6 cellular contexts compared by ENCODE assay signal in genomic region chrX:55513045-55513737, GRCh38. TPM values are rescaled to one million over a fixed set of nuclear protein-coding genes. Genes with fewer than 3 reads are reported as not detected.
DNase-seq lines count a peak whose midpoint lies in the region; ATAC-seq, FAIRE-seq and TF ChIP-seq lines count a peak whose summit lies in the region.
"Not testable (repeated sequence)": the region's sequence is repeated elsewhere in the genome, so short reads cannot be mapped to it uniquely, and the experiment has no call there.

No MANE protein-coding gene starts in this region.

- H3K4me1 ChIP-seq in HepG2 (ENCODE audit: insufficient read depth, low read length): not testable (repeated sequence)

- in situ Hi-C loops in HepG2 (cut with HindIII; ENCODE audit: extremely low pct_ligation_motif_present, low pct_unique_long_range_greater_than_20kb): not testable (repeated sequence)

- H4K20me1 ChIP-seq in HepG2 (ENCODE audit: insufficient read depth, low read length): not testable (repeated sequence)

- H3K4me3 Mint-ChIP-seq in activated CD8-positive, alpha-beta T cell treated with anti-CD3 and anti-CD28 coated beads, Interleukin-2, amount 10 ng/mL, durations not matched to agents 7 days and 5 days; activated naive CD8-positive, alpha-beta T cell treated with anti-CD3 and anti-CD28 coated beads, Interleukin-2, amount 10 ng/mL, durations not matched to agents 7 days and 5 days; stimulated activated effector memory CD8-positive, alpha-beta T cell treated with anti-CD3 and anti-CD28 coated beads, Interleukin-12 subunit alpha, Interleukin-12 subunit beta, amount 100 ng/mL, for 72 hours: not testable (repeated sequence)

- not testable (repeated sequence) for H3K4me3 ChIP-seq in HepG2 (replicated peaks in 1 of 3; ENCODE audit: insufficient read depth in 1 of 3, low read depth in 2 of 3, low read length in 3 of 3)

- WGBS in HepG2 (ENCODE audit: low lambda C conversion rate): no CpG with 5 or more reads among the region's 6 CpGs

- H3K36me3 Mint-ChIP-seq in activated CD8-positive, alpha-beta T cell treated with anti-CD3 and anti-CD28 coated beads, Interleukin-2, amount 10 ng/mL, durations not matched to agents 7 days and 5 days (ENCODE audit: low read depth); activated naive CD8-positive, alpha-beta T cell treated with anti-CD3 and anti-CD28 coated beads, Interleukin-2, amount 10 ng/mL, durations not matched to agents 7 days and 5 days; stimulated activated effector memory CD8-positive, alpha-beta T cell treated with anti-CD3 and anti-CD28 coated beads, Interleukin-12 subunit alpha, Interleukin-12 subunit beta, amount 100 ng/mL, for 72 hours: not testable (repeated sequence)

- POLR2A ChIA-PET in activated CD8-positive, alpha-beta T cell treated with anti-CD3 and anti-CD28 coated beads, Interleukin-2, amount 10 ng/mL, durations not matched to agents 7 days and 5 days (lab: Charles Lee); activated naive CD8-positive, alpha-beta T cell treated with anti-CD3 and anti-CD28 coated beads, Interleukin-2, amount 10 ng/mL, durations not matched to agents 7 days and 5 days (lab: Charles Lee); HepG2 (lab: Yijun Ruan, JAX): not testable (repeated sequence)

- H3K4me1 Mint-ChIP-seq in activated CD8-positive, alpha-beta T cell treated with anti-CD3 and anti-CD28 coated beads, Interleukin-2, amount 10 ng/mL, durations not matched to agents 7 days and 5 days (ENCODE audit: low read depth); activated naive CD8-positive, alpha-beta T cell treated with anti-CD3 and anti-CD28 coated beads, Interleukin-2, amount 10 ng/mL, durations not matched to agents 7 days and 5 days; stimulated activated effector memory CD8-positive, alpha-beta T cell treated with anti-CD3 and anti-CD28 coated beads, Interleukin-12 subunit alpha, Interleukin-12 subunit beta, amount 100 ng/mL, for 72 hours: not testable (repeated sequence)

- H3K9me3 Mint-ChIP-seq in activated CD8-positive, alpha-beta T cell treated with anti-CD3 and anti-CD28 coated beads, Interleukin-2, amount 10 ng/mL, durations not matched to agents 7 days and 5 days (ENCODE audit: insufficient read depth); activated naive CD8-positive, alpha-beta T cell treated with anti-CD3 and anti-CD28 coated beads, Interleukin-2, amount 10 ng/mL, durations not matched to agents 7 days and 5 days; stimulated activated effector memory CD8-positive, alpha-beta T cell treated with anti-CD3 and anti-CD28 coated beads, Interleukin-12 subunit alpha, Interleukin-12 subunit beta, amount 100 ng/mL, for 72 hours: not testable (repeated sequence)

- TF ChIP-seq POLR2A in GM12891 (IDR thresholded peaks at IDR 0.05; ENCODE audit: low read depth, low read length); HepG2 (IDR thresholded peaks at IDR 0.05; ENCODE audit: insufficient read depth in 1 of 2, low read depth in 2 of 2, low read length in 2 of 2): not testable (repeated sequence)

- H3K79me2 ChIP-seq in HepG2 (ENCODE audit: insufficient read depth, low read length): not testable (repeated sequence)

- not testable (repeated sequence) for DNase-seq in GM12891 (ENCODE audit: insufficient read length, low spot score); activated CD8-positive, alpha-beta T cell treated with anti-CD3 and anti-CD28 coated beads, Interleukin-2, amount 10 ng/mL, durations not matched to agents 7 days and 5 days; activated naive CD8-positive, alpha-beta T cell treated with anti-CD3 and anti-CD28 coated beads, Interleukin-2, amount 10 ng/mL, durations not matched to agents 7 days and 5 days; Right ventricle myocardium superior; HepG2 (ENCODE audit: low spot score); stimulated activated effector memory CD8-positive, alpha-beta T cell treated with anti-CD3 and anti-CD28 coated beads, Interleukin-12 subunit alpha, Interleukin-12 subunit beta, amount 100 ng/mL, for 72 hours (ENCODE audit: low spot score in 2 of 2)

- CTCF ChIA-PET in activated CD8-positive, alpha-beta T cell treated with anti-CD3 and anti-CD28 coated beads, Interleukin-2, amount 10 ng/mL, durations not matched to agents 7 days and 5 days (lab: Charles Lee); HepG2 (lab: Yijun Ruan, JAX; ENCODE audit: low intra/inter-chr PET ratio, low total read pairs): not testable (repeated sequence)

- not testable (repeated sequence) for H3K27ac ChIP-seq in HepG2 (ENCODE audit: extremely low read length, insufficient read depth, low read length)

- not testable (repeated sequence) for TF ChIP-seq EP300 in HepG2 (IDR thresholded peaks at IDR 0.05; ENCODE audit: low read depth in 2 of 2, low read length in 2 of 2); HepG2 (CRISPR knock-in tag; IDR thresholded peaks at IDR 0.05; ENCODE audit: borderline replicate concordance)

- not testable (repeated sequence) for H3K9ac ChIP-seq in HepG2 (ENCODE audit: insufficient read depth, low read depth, low read length)

- H3K9me3 ChIP-seq in HepG2 (ENCODE audit: low read length): not testable (repeated sequence)

- H3K27me3 Mint-ChIP-seq in activated CD8-positive, alpha-beta T cell treated with anti-CD3 and anti-CD28 coated beads, Interleukin-2, amount 10 ng/mL, durations not matched to agents 7 days and 5 days (ENCODE audit: low read depth); activated naive CD8-positive, alpha-beta T cell treated with anti-CD3 and anti-CD28 coated beads, Interleukin-2, amount 10 ng/mL, durations not matched to agents 7 days and 5 days: not testable (repeated sequence)

- not testable (repeated sequence) for H3K4me2 ChIP-seq in HepG2 (ENCODE audit: low read depth, low read length)

- intact Hi-C loops in Right ventricle myocardium superior (cut with DNase I); HepG2 (cut with micrococcal nuclease; ENCODE audit: unreplicated experiment): not testable (repeated sequence)

- not testable (repeated sequence) for H3K27ac Mint-ChIP-seq in activated CD8-positive, alpha-beta T cell treated with anti-CD3 and anti-CD28 coated beads, Interleukin-2, amount 10 ng/mL, durations not matched to agents 7 days and 5 days; activated naive CD8-positive, alpha-beta T cell treated with anti-CD3 and anti-CD28 coated beads, Interleukin-2, amount 10 ng/mL, durations not matched to agents 7 days and 5 days; stimulated activated effector memory CD8-positive, alpha-beta T cell treated with anti-CD3 and anti-CD28 coated beads, Interleukin-12 subunit alpha, Interleukin-12 subunit beta, amount 100 ng/mL, for 72 hours

- not testable (repeated sequence) for H2AFZ ChIP-seq in HepG2 (ENCODE audit: low read length)

- BruUV-seq in HepG2 (replicated peaks; lab: Mats Ljungman, UMichigan): not testable (repeated sequence)

- ATAC-seq in activated CD8-positive, alpha-beta T cell treated with anti-CD3 and anti-CD28 coated beads, Interleukin-2, amount 10 ng/mL, durations not matched to agents 7 days and 5 days: peak; percentile 39
- ATAC-seq in activated naive CD8-positive, alpha-beta T cell treated with anti-CD3 and anti-CD28 coated beads, Interleukin-2, amount 10 ng/mL, durations not matched to agents 7 days and 5 days (ENCODE audit: low read depth): peak; percentile 56
- ATAC-seq in Right ventricle myocardium superior (ENCODE audit: poor library complexity): peak; percentile 45
- ATAC-seq in HepG2: not testable (repeated sequence)
- ATAC-seq in stimulated activated effector memory CD8-positive, alpha-beta T cell treated with anti-CD3 and anti-CD28 coated beads, Interleukin-12 subunit alpha, Interleukin-12 subunit beta, amount 100 ng/mL, for 72 hours: peak; percentile 13

- not testable (repeated sequence) for TF ChIP-seq CTCF in HepG2 (CRISPR knock-in tag; IDR thresholded peaks at IDR 0.05)

- not testable (repeated sequence) for H3K36me3 ChIP-seq in HepG2 (replicated peaks in 1 of 2; ENCODE audit: control insufficient read depth in 1 of 2, insufficient read depth in 2 of 2, low read length in 2 of 2)

- not testable (repeated sequence) for TF ChIP-seq RAD21 in HepG2 (CRISPR knock-in tag; IDR thresholded peaks at IDR 0.05)

- H3K27me3 ChIP-seq in HepG2 (ENCODE audit: control insufficient read depth in 1 of 2, insufficient read depth in 2 of 2, low read length in 2 of 2): not testable (repeated sequence)

- FAIRE-seq in GM12891 (lab: Jason Lieb, UNC) (peak; percentile 97), HepG2 (lab: Jason Lieb, UNC) (peak; percentile 50)

RNA-seq across cellular contexts. Expression of gene USP51, which starts 23.5 kb away (rescaled TPM):
- 1.0 TPM for polyA plus RNA-seq in GM12891 (2012; ENCODE audit: low read depth, missing spikeins)
- total RNA-seq in activated CD8-positive, alpha-beta T cell treated with anti-CD3 and anti-CD28 coated beads, Interleukin-2, amount 10 ng/mL, durations not matched to agents 7 days and 5 days: 1 to 10 TPM; 1.2 TPM
- 1 to 10 TPM; 1.6 to 2.0 TPM for total RNA-seq in activated naive CD8-positive, alpha-beta T cell treated with anti-CD3 and anti-CD28 coated beads, Interleukin-2, amount 10 ng/mL, durations not matched to agents 7 days and 5 days
- total RNA-seq in Right ventricle myocardium superior: 1.6 TPM
- total RNA-seq in HepG2 (2016; rRNA removed; fragmentation: Illumina TruSeq; extraction: Trizol): not detected in 2 replicates
- total RNA-seq in HepG2 (2016; cell fraction: cytosol; rRNA removed; fragmentation: Illumina TruSeq; extraction: Trizol; ENCODE audit: low read depth): not detected in 2 replicates
- not detected in 2 replicates for total RNA-seq in HepG2 (2016; cell fraction: insoluble cytoplasmic fraction; rRNA removed; fragmentation: Illumina TruSeq; extraction: Trizol)
- total RNA-seq in HepG2 (2016; cell fraction: membrane; rRNA removed; fragmentation: Illumina TruSeq; extraction: Trizol): not detected in 2 replicates
- total RNA-seq in HepG2 (2016; cell fraction: nucleus; rRNA removed; fragmentation: Illumina TruSeq; extraction: Trizol): not detected in 2 replicates
- not detected in 2 replicates for polyA plus RNA-seq in HepG2 (2011; rRNA removed)
- polyA plus RNA-seq in HepG2 (2011; cell fraction: cytosol; rRNA removed): not detected in 2 replicates
- polyA plus RNA-seq in HepG2 (2011; cell fraction: nucleus; rRNA removed): not detected in 2 replicates
- not detected in 2 replicates for polyA plus RNA-seq in HepG2 (2012)
- polyA plus RNA-seq in HepG2 (2016; cell fraction: cytosol; fragmentation: Illumina TruSeq; extraction: Trizol; ENCODE audit: low read depth): not detected in 2 replicates
- polyA plus RNA-seq in HepG2 (2016; cell fraction: insoluble cytoplasmic fraction; fragmentation: Illumina TruSeq; extraction: Trizol; ENCODE audit: low read depth): not detected in 2 replicates
- not detected in 2 replicates for polyA plus RNA-seq in HepG2 (2016; cell fraction: membrane; fragmentation: Illumina TruSeq; extraction: Trizol; ENCODE audit: low read depth)
- not detected in 2 replicates for polyA plus RNA-seq in HepG2 (2016; cell fraction: nucleus; fragmentation: Illumina TruSeq; extraction: Trizol; ENCODE audit: insufficient read depth, low read depth)
- not detected in 2 replicates for polyA minus RNA-seq in HepG2 (2011; rRNA and poly(A)+ RNA removed; ENCODE audit: low replicate concordance)
- polyA minus RNA-seq in HepG2 (2011; cell fraction: cytosol; rRNA and poly(A)+ RNA removed): not detected in 2 replicates
- not detected in 2 replicates for polyA minus RNA-seq in HepG2 (2011; cell fraction: nucleus; rRNA and poly(A)+ RNA removed)
